19 cellular contexts compared by ENCODE assay signal in genomic region chr4:41454393-41454792, GRCh38.
DNase-seq lines count a peak whose midpoint lies in the region; ATAC-seq and FAIRE-seq lines count a peak whose summit lies in the region.
"Had no signal": no experiment of that assay in that cellular context is flagged by ENCODE, and none has a peak within 500 bp of the region (broad histone marks: within the 10 kb centered on the region; RNA-seq: fewer than 3 reads in every experiment).

No MANE protein-coding gene starts in this region.

- peak; percentile 40 for ATAC-seq in left colon
- ATAC-seq in GM18870 (IDR thresholded peaks at IDR 0.05; ENCODE audit: unreplicated experiment) = no peak
- ATAC-seq: body of pancreas, T-helper 17 cell had no signal

- no peaks in the 10 kb centered on the region for H3K9me3 ChIP-seq in adipocyte (ENCODE audit: control insufficient read depth, low read length)
- H3K9me3 ChIP-seq: body of pancreas, neutrophil, sigmoid colon, thyroid gland had no signal

- H3K4me1 ChIP-seq in adipocyte (ENCODE audit: control insufficient read depth, insufficient read depth, low read length) = no peaks in the 10 kb centered on the region
- H3K4me1 ChIP-seq: body of pancreas, sigmoid colon had no signal

- peak; percentile 33 for FAIRE-seq in HTR-8/SVneo (lab: Jason Lieb, UNC)

- intact Hi-C loops in left colon (cut with DNase I, micrococcal nuclease) = no loop called here
- intact Hi-C loops in posterior vena cava (cut with DNase I) = no loop called here

- peak; percentile 36 for DNase-seq in AG20443 (ENCODE audit: low spot score)
- no peak for DNase-seq in HTR-8/SVneo (ENCODE audit: insufficient read length, low spot score)
- DNase-seq in adipocyte (ENCODE audit: low read depth) = peak; percentile 28
- DNase-seq in left colon = no peak
- DNase-seq in posterior vena cava (ENCODE audit: low spot score) = no peak
- no peak for DNase-seq in kidney tubule cell (ENCODE audit: low spot score)
- no peak for DNase-seq in COR-L47 (lab: John Stamatoyannopoulos, UW)
- DNase-seq: activated CD4-positive, alpha-beta T cell treated with anti-CD3 and anti-CD28 coated beads for 1 hour; activated naive CD4-positive, alpha-beta T cell treated with Interleukin-2 at 50 U/mL for 16 hours; body of pancreas; effector CD4-positive, alpha-beta T cell; NCI-H1048; RPMI8226; sigmoid colon; stimulated activated CD4-positive, alpha-beta T cell treated with anti-CD3 and anti-CD28 coated beads, Interleukin-4, amount 100 ng/mL, for 4 hours; T-helper 17 cell had no signal

- H3K9ac ChIP-seq in adipocyte (ENCODE audit: low read length) = no peak overlapping the region

- no peaks in the 10 kb centered on the region for H3K36me3 ChIP-seq in adipocyte (ENCODE audit: control insufficient read depth, insufficient read depth, low read length, severe bottlenecking)
- H3K36me3 ChIP-seq: neutrophil, sigmoid colon, thyroid gland had no signal

- no peak overlapping the region for H3K4me3 ChIP-seq in adipocyte (ENCODE audit: low read length)
- H3K4me3 ChIP-seq: body of pancreas, sigmoid colon, thyroid gland had no signal

- H3K27me3 ChIP-seq in adipocyte (replicated peaks; ENCODE audit: control insufficient read depth, insufficient read depth, low read length) = no peaks in the 10 kb centered on the region
- H3K27me3 ChIP-seq: body of pancreas, neutrophil, sigmoid colon, thyroid gland had no signal

Comparison
In these comparisons a context has a peak if more than half of its experiments do, and no peak if none do; other contexts are left out.
1. DNase-seq: peak in AG20443 (single experiment) and adipocyte (single experiment); none in HTR-8/SVneo (single experiment), left colon (0 of 2), posterior vena cava (single experiment), kidney tubule cell (single experiment) and COR-L47 (single experiment).